1 cellular context compared by ENCODE assay signal in genomic region chr2:24970483-24971299, GRCh38.
TF ChIP-seq lines count a peak whose summit lies in the region.

No MANE protein-coding gene starts in this region.

TF ChIP-seq in K562, 482 proteins besides CTCF, POLR2A, EP300 and RAD21 (continued from another document):
- TF ChIP-seq ATF3 (IDR thresholded peaks at IDR 0.05): no peak
- TF ChIP-seq ATF3 (CRISPR knock-in tag; conservative IDR thresholded peaks at IDR 0.05): no peak
- TF ChIP-seq CBX3 (IDR thresholded peaks at IDR 0.05; ENCODE audit: borderline replicate concordance in 1 of 2, low read length in 2 of 2): 0 out of 3 replicates have a peak, but pooled peaks of 1 of the 2 experiments have one; percentile 49
- no peak for TF ChIP-seq ZNF586 (CRISPR knock-in tag; conservative IDR thresholded peaks at IDR 0.05)
- TF ChIP-seq ZNF174 (CRISPR knock-in tag; IDR thresholded peaks at IDR 0.05): no peak
- no peak for TF ChIP-seq KLF16 (IDR thresholded peaks at IDR 0.05)
- TF ChIP-seq RNF2 (IDR thresholded peaks at IDR 0.05): no peak
- no peak for TF ChIP-seq RBM14 (IDR thresholded peaks at IDR 0.05; ENCODE audit: borderline replicate concordance, insufficient read depth, low read depth, low read length)
- TF ChIP-seq SREBF2 (CRISPR knock-in tag; IDR thresholded peaks at IDR 0.05): 0 out of 2 replicates have a peak, but pooled peaks have one; percentile 61
- TF ChIP-seq ZNF197 (CRISPR knock-in tag; IDR thresholded peaks at IDR 0.05; ENCODE audit: low read depth): no peak
- TF ChIP-seq HNRNPL (IDR thresholded peaks at IDR 0.05; ENCODE audit: low read depth, low read length): no peak
- no peak for TF ChIP-seq ILF3 (IDR thresholded peaks at IDR 0.05; ENCODE audit: borderline replicate concordance)
- no peak for TF ChIP-seq ZNF551 (CRISPR knock-in tag; IDR thresholded peaks at IDR 0.05)
- no peak for TF ChIP-seq RFX7 (CRISPR knock-in tag; IDR thresholded peaks at IDR 0.05)
- TF ChIP-seq ZNF507 (tag; conservative IDR thresholded peaks at IDR 0.05): no peak
- TF ChIP-seq TEAD2 (tag; IDR thresholded peaks at IDR 0.05): no peak
- TF ChIP-seq ZNF444 (CRISPR knock-in tag; IDR thresholded peaks at IDR 0.05): no peak
- no peak for TF ChIP-seq NFYB (IDR thresholded peaks at IDR 0.05; ENCODE audit: extremely low read depth, insufficient read length)
- TF ChIP-seq SRSF7 (optimal IDR thresholded peaks at IDR 0.05; ENCODE audit: low read depth, low read length): no peak
- TF ChIP-seq STAT5B (CRISPR knock-in tag; IDR thresholded peaks at IDR 0.05): no peak
- TF ChIP-seq FOXP4 (CRISPR knock-in tag; IDR thresholded peaks at IDR 0.05; ENCODE audit: borderline replicate concordance): no peak
TF ChIP-seq in K562: peak in this region for 18.
